ENCODE assay signal across 18 cellular contexts in genomic region chr12:3828888-3829287, GRCh38. TPM values are rescaled to one million over a fixed set of nuclear protein-coding genes. Genes with fewer than 3 reads are reported as not detected.
DNase-seq lines count a peak whose midpoint lies in the region; ATAC-seq and TF ChIP-seq lines count a peak whose summit lies in the region.
"Had no signal": no experiment of that assay in that cellular context is flagged by ENCODE, and none has a peak within 500 bp of the region (broad histone marks: within the 10 kb centered on the region; RNA-seq: fewer than 3 reads in every experiment).

No MANE protein-coding gene starts in this region.

- peaks cover 3% of the 10 kb centered on the region for H3K36me3 ChIP-seq in WERI-Rb-1
- peaks cover 0 to 42% (median 0%) of the 10 kb centered on the region in 4 donors for H3K36me3 ChIP-seq in sigmoid colon
- H3K36me3 ChIP-seq in heart right ventricle = peaks cover 0 to 64% (median 0%) of the 10 kb centered on the region in 9 donors

- TF ChIP-seq EP300 in sigmoid colon (IDR thresholded peaks at IDR 0.05) = no peak

- DNase-seq in NCI-H82 (lab: John Stamatoyannopoulos, UW) (peak; percentile 38), NCI-H82 treated with DMSO at 0.1 percent for 48 hours (lab: John Stamatoyannopoulos, UW; ENCODE audit: unreplicated experiment) (no peak), WERI-Rb-1 (no peak), myocyte (ENCODE audit: low read depth) (peak; percentile 68), sigmoid colon (no peak), globus pallidus (ENCODE audit: low spot score) (no peak), heart right ventricle (no peak)
- DNase-seq: AML-193; Caco-2; Calu3; CD4-positive, alpha-beta T cell; CD8-positive, alpha-beta T cell; DMS79 treated with DMSO at 0.1 percent for 48 hours; GF-D8 had no signal

- H3K4me1 ChIP-seq in sigmoid colon = peaks cover 0 to 4% (median 0%) of the 10 kb centered on the region in 4 donors
- H3K4me1 ChIP-seq in heart right ventricle = peaks cover 0 to 10% (median 0%) of the 10 kb centered on the region in 9 donors
- H3K4me1 ChIP-seq: A549; BLaER1 treated with 17β-estradiol and CSF1 and Interleukin-3, amounts not matched to agents 10 nM and 100 nM had no signal

- 94 to 96% methylated on average over 3 of the region's 3 CpGs for WGBS in sigmoid colon, 2 donors
- 93 to 97% methylated on average over 3 of the region's 3 CpGs for WGBS in heart right ventricle, 2 donors

- no peak overlapping the region for H3K4me3 ChIP-seq in WERI-Rb-1 (ENCODE audit: low read depth, low read length)
- H3K4me3 ChIP-seq in sigmoid colon = no peak overlapping the region
- no peak overlapping the region for H3K4me3 ChIP-seq in heart right ventricle
- H3K4me3 ChIP-seq: A549; BLaER1 treated with 17β-estradiol and CSF1 and Interleukin-3, amounts not matched to agents 10 nM and 100 nM had no signal

- H3K9me3 ChIP-seq in WERI-Rb-1 (ENCODE audit: severe bottlenecking) (no peaks in the 10 kb centered on the region), sigmoid colon (no peaks in the 10 kb centered on the region), heart right ventricle (no peaks in the 10 kb centered on the region)
- H3K9me3 ChIP-seq: A549; BLaER1 treated with 17β-estradiol and CSF1 and Interleukin-3, amounts not matched to agents 10 nM and 100 nM; Caco-2 had no signal

- ATAC-seq in heart right ventricle = no peak
- ATAC-seq: A549; CD8-positive, alpha-beta T cell had no signal

- H3K27ac ChIP-seq in WERI-Rb-1 (peak overlapping the region; percentile 8; the same call in 1 of the 2 replicates), sigmoid colon (no peak overlapping the region), heart right ventricle (no peak overlapping the region)
- H3K27ac ChIP-seq: 22Rv1; A549; BLaER1 treated with 17β-estradiol and CSF1 and Interleukin-3, amounts not matched to agents 10 nM and 100 nM; C4-2B had no signal

- TF ChIP-seq CTCF in WERI-Rb-1 (IDR thresholded peaks at IDR 0.05; ENCODE audit: low read depth, low read length) = no peak
- no peak for TF ChIP-seq CTCF in sigmoid colon (IDR thresholded peaks at IDR 0.05)
- TF ChIP-seq CTCF in heart right ventricle (IDR thresholded peaks at IDR 0.05) = no peak

- H3K27me3 ChIP-seq in WERI-Rb-1 (ENCODE audit: insufficient read depth, low read depth, severe bottlenecking) = no peaks in the 10 kb centered on the region
- H3K27me3 ChIP-seq in sigmoid colon = no peaks in the 10 kb centered on the region
- no peaks in the 10 kb centered on the region for H3K27me3 ChIP-seq in heart right ventricle
- H3K27me3 ChIP-seq: BLaER1 treated with 17β-estradiol and CSF1 and Interleukin-3, amounts not matched to agents 10 nM and 100 nM had no signal

- no peak for TF ChIP-seq POLR2A in sigmoid colon (IDR thresholded peaks at IDR 0.05)

- intact Hi-C loops in sigmoid colon (cut with DNase I) (no loop called here), heart right ventricle (cut with DNase I) (no loop called here)

RNA-seq across cellular contexts. Expression of gene PARP11, which starts 44.3 kb away (rescaled TPM):
- total RNA-seq in myocyte = 5.5 and 6.2 TPM in 2 replicates
- polyA plus RNA-seq in myocyte (2012) = 4.9 TPM
- 10 to 100 TPM in 1 of 4 donors, 1 to 10 TPM in 3; 5.8 to 12.1 (median 8.8) TPM for total RNA-seq in sigmoid colon
- polyA plus RNA-seq in sigmoid colon = 1 to 10 TPM; 2.4 to 6.0 (median 2.8) TPM
- 1 to 10 TPM; 4.2 to 7.5 (median 5.7) TPM for total RNA-seq in heart right ventricle
- polyA plus RNA-seq in heart right ventricle = 1 to 10 TPM; 1.5 to 2.3 TPM

Comparison
In these comparisons a context has a peak if more than half of its experiments do, and no peak if none do; other contexts are left out.
1. DNase-seq: peak in NCI-H82 (single experiment) and myocyte (single experiment); none in NCI-H82 treated with DMSO at 0.1 percent for 48 hours (single experiment), WERI-Rb-1 (single experiment), sigmoid colon (single experiment), globus pallidus (single experiment) and heart right ventricle (0 of 2).